ENCODE assay signal across 25 cellular contexts in genomic region chr10:123139165-123139520, GRCh38. TPM values are rescaled to one million over a fixed set of nuclear protein-coding genes. Genes with fewer than 3 reads are reported as not detected.
DNase-seq lines count a peak whose midpoint lies in the region; ATAC-seq, FAIRE-seq and TF ChIP-seq lines count a peak whose summit lies in the region.
"Had no signal": no experiment of that assay in that cellular context is flagged by ENCODE, and none has a peak within 500 bp of the region (broad histone marks: within the 10 kb centered on the region; RNA-seq: fewer than 3 reads in every experiment).

No MANE protein-coding gene starts in this region.

- DNase-seq in CD4-positive, alpha-beta T cell = no peak
- DNase-seq in GM12865 (ENCODE audit: low read depth) (no peak), GM12878 (ENCODE audit: low read depth, low spot score) (no peak), CD14-positive monocyte (ENCODE audit: low spot score) (no peak)
- DNase-seq in activated effector memory CD4-positive, alpha-beta T cell treated with anti-CD3 and anti-CD28 coated beads, Interleukin-2, amount 50 U/mL, for 16 hours = no peak
- DNase-seq: activated naive CD4-positive, alpha-beta T cell; DND-41; foreskin fibroblast; NCI-H1694; NCI-H2227 treated with DMSO at 0.1 percent for 48 hours; NK-92 treated with Interleukin-12 subunit alpha and Interleukin-12 subunit beta, amount 100 ng/mL, for 24 hours; stimulated activated CD4-positive, alpha-beta T cell treated with anti-CD3 and anti-CD28 coated beads, Interleukin-4, amount 100 ng/mL, for 1 hour had no signal

- peaks cover 90% of the 10 kb centered on the region for H3K27me3 Mint-ChIP-seq in CD4-positive, alpha-beta T cell
- H3K27me3 Mint-ChIP-seq in nephron (ENCODE audit: low read depth) (peaks cover 97% of the 10 kb centered on the region), CD14-positive monocyte (ENCODE audit: low read depth in 3 of 3) (peaks cover 89 to 98% (median 92%) of the 10 kb centered on the region in 3 donors)

- H3K9ac ChIP-seq in GM12878 (ENCODE audit: control insufficient read depth, insufficient read depth, low read length) = peak overlapping the region; percentile 41
- H3K9ac ChIP-seq: BLaER1 treated with 17β-estradiol and CSF1 and Interleukin-3, amounts not matched to agents 10 nM and 100 nM; parathyroid adenoma had no signal

- H3K4me2 ChIP-seq in GM12878 (ENCODE audit: control insufficient read depth, insufficient read depth) = peak overlapping the region; percentile 95

- H3K27me3 ChIP-seq in CD4-positive, alpha-beta T cell (ENCODE audit: control insufficient read depth, insufficient read depth, low read length) = peaks cover 97% of the 10 kb centered on the region
- peaks cover 19 to 23% of the 10 kb centered on the region in 2 experiments; a peak in 3 of 4 replicates for H3K27me3 ChIP-seq in GM12878 (replicated peaks in 1 of 2; ENCODE audit: control insufficient read depth in 2 of 2, insufficient read depth in 2 of 2, low read length in 1 of 2)

- H3K4me3 Mint-ChIP-seq in CD4-positive, alpha-beta T cell = peak overlapping the region; percentile 30
- H3K4me3 Mint-ChIP-seq in nephron (peak overlapping the region in 2 of 3 experiments; percentile 24 to 49), CD14-positive monocyte (peak overlapping the region in 1 of 2 donors; percentile 74)

- no peaks in the 10 kb centered on the region for H4K20me1 ChIP-seq in GM12878 (ENCODE audit: control insufficient read depth, insufficient read depth)

- no peak for TF ChIP-seq CTCF in CD4-positive, alpha-beta T cell (IDR thresholded peaks at IDR 0.05)
- TF ChIP-seq CTCF in GM12865 (IDR thresholded peaks at IDR 0.05; ENCODE audit: insufficient read depth, low read depth, low read length, missing control alignments) (no peak), GM12878 (IDR thresholded peaks at IDR 0.05 in 2 of 3, conservative IDR thresholded peaks at IDR 0.05 in 1 of 3; ENCODE audit: control insufficient read depth in 2 of 3, extremely low read depth in 1 of 3, insufficient read depth in 1 of 3, low read depth in 3 of 3, low read length in 3 of 3) (no peak), nephron (IDR thresholded peaks at IDR 0.05; ENCODE audit: unreplicated experiment in 3 of 3) (no peak), CD14-positive monocyte (IDR thresholded peaks at IDR 0.05) (no peak)

- no peak for FAIRE-seq in GM12878 (lab: Jason Lieb, UNC)
- FAIRE-seq: endothelial cell of umbilical vein had no signal

- SMC1A ChIA-PET in GM12878 (lab: Charles Lee; ENCODE audit: uncharacterized antibody, unreplicated experiment) = interaction anchor here (0.7 to 1.9 kb wide), 3 partner anchors 240 to 419 kb away, joined by 3 to 10 read pairs (median 6); no protein-coding TSS in a partner anchor

- CTCF ChIA-PET in CD4-positive, alpha-beta T cell (lab: Charles Lee) = no interaction called here
- CTCF ChIA-PET in GM12878 (lab: Yijun Ruan, JAX) = interaction anchor here (0.6 to 3.4 kb wide), 7 partner anchors 15 to 423 kb away, joined by 3 to 16 read pairs (median 4); partner anchors contain the start of gene BUB3

- WGBS in GM12878 (ENCODE audit: insufficient coverage, insufficient replicate concordance, low lambda C conversion rate, missing lambda C conversion rate) = 27% methylated on average over 7 of the region's 7 CpGs

- peaks cover 65% of the 10 kb centered on the region for H3K4me1 Mint-ChIP-seq in CD4-positive, alpha-beta T cell (ENCODE audit: low read depth)
- H3K4me1 Mint-ChIP-seq in nephron = peaks cover 28% of the 10 kb centered on the region
- peaks cover 37% of the 10 kb centered on the region for H3K4me1 Mint-ChIP-seq in CD14-positive monocyte

- no peaks in the 10 kb centered on the region for H3K9me3 Mint-ChIP-seq in CD4-positive, alpha-beta T cell
- H3K9me3 Mint-ChIP-seq in nephron (no peaks in the 10 kb centered on the region), CD14-positive monocyte (peaks cover 0 to 39% (median 16%) of the 10 kb centered on the region in 7 donors)

- no peak overlapping the region for H2AFZ ChIP-seq in GM12878 (ENCODE audit: control insufficient read depth, low read depth, low read length)
- H2AFZ ChIP-seq: parathyroid adenoma had no signal

- peak overlapping the region; percentile 73 for H3K4me3 ChIP-seq in GM12865 (ENCODE audit: low read depth, low read length)
- peak overlapping the region; percentile 61 for H3K4me3 ChIP-seq in GM12878
- H3K4me3 ChIP-seq: colonic mucosa had no signal

- peaks cover 31% of the 10 kb centered on the region for H3K79me2 ChIP-seq in GM12878 (ENCODE audit: control insufficient read depth, insufficient read depth, low read length)
- H3K79me2 ChIP-seq: parathyroid adenoma had no signal

- intact Hi-C loops in CD4-positive, alpha-beta T cell (cut with DNase I, micrococcal nuclease) = no loop called here
- intact Hi-C loops in GM12878 (cut with micrococcal nuclease; ENCODE audit: unreplicated experiment) (no loop called here), CD14-positive monocyte (cut with micrococcal nuclease) (loop anchor here in 1 of 2 donors (10.0 kb wide), 1 partner anchor 826 kb away; no protein-coding TSS in a partner anchor)

- POLR2A ChIA-PET in CD4-positive, alpha-beta T cell (lab: Charles Lee) = interaction anchor here (2.0 to 4.0 kb wide), 2 partner anchors 11 to 15 kb away, joined by 9 to 23 read pairs; partner anchors contain the start of gene BUB3
- POLR2A ChIA-PET in GM12878 (lab: Charles Lee) = interaction anchor here (1.0 kb wide), 1 partner anchor 15 kb away, joined by 4 read pairs; the partner anchor contains the start of gene BUB3

- no peak for TF ChIP-seq RAD21 in GM12878 (IDR thresholded peaks at IDR 0.05; ENCODE audit: insufficient read depth, low read depth, low read length)

- in situ Hi-C loops in GM12878 (cut with MboI) = no loop called here

- H3K4me1 ChIP-seq in GM12878 (ENCODE audit: control insufficient read depth, insufficient read depth, low read length) = peaks cover 4% of the 10 kb centered on the region; the same call in 1 of the 2 replicates
- H3K4me1 ChIP-seq: parathyroid adenoma had no signal

- TF ChIP-seq POLR2A in GM12878 (IDR thresholded peaks at IDR 0.05; ENCODE audit: low read depth, low read length) = no peak

- H3K9me3 ChIP-seq in CD4-positive, alpha-beta T cell (ENCODE audit: control insufficient read depth, low read length) = no peaks in the 10 kb centered on the region
- H3K9me3 ChIP-seq in GM12878 (replicated peaks; ENCODE audit: control insufficient read depth, insufficient read depth, low read length) = no peaks in the 10 kb centered on the region; the same call in 1 of the 3 replicates
- H3K9me3 ChIP-seq: colonic mucosa had no signal

- H3K36me3 ChIP-seq in GM12878 (ENCODE audit: control insufficient read depth in 2 of 2, insufficient read depth in 2 of 2, low read length in 1 of 2) = no peaks in the 10 kb centered on the region
- H3K36me3 ChIP-seq: BLaER1 treated with 17β-estradiol and CSF1 and Interleukin-3, amounts not matched to agents 10 nM and 100 nM; colonic mucosa; WERI-Rb-1 had no signal

- no peak for TF ChIP-seq EP300 in GM12878 (IDR thresholded peaks at IDR 0.05; ENCODE audit: borderline replicate concordance in 1 of 2, control insufficient read depth in 1 of 2, low read depth in 2 of 2, low read length in 2 of 2)

- no peaks in the 10 kb centered on the region for H3K36me3 Mint-ChIP-seq in CD4-positive, alpha-beta T cell (ENCODE audit: low read depth)
- H3K36me3 Mint-ChIP-seq in nephron (ENCODE audit: low read depth) (no peaks in the 10 kb centered on the region), CD14-positive monocyte (peaks cover 0 to 14% of the 10 kb centered on the region in 2 donors)

- RAD21 ChIA-PET in GM12878 (lab: Charles Lee; ENCODE audit: unreplicated experiment) = interaction anchor here (0.6 to 1.5 kb wide), 3 partner anchors 214 to 419 kb away, joined by 4 to 7 read pairs (median 5); no protein-coding TSS in a partner anchor

- no TSS peak for BruUV-seq in GM12878 (replicated peaks; lab: Mats Ljungman, UMichigan)

- H3K27ac Mint-ChIP-seq in CD4-positive, alpha-beta T cell = no peak overlapping the region
- H3K27ac Mint-ChIP-seq in nephron = no peak overlapping the region
- H3K27ac Mint-ChIP-seq in CD14-positive monocyte = no peak overlapping the region

- no peak overlapping the region for H3K27ac ChIP-seq in CD4-positive, alpha-beta T cell (ENCODE audit: low read depth, low read length)
- H3K27ac ChIP-seq in GM12878 (ENCODE audit: control insufficient read depth, insufficient read depth) = no peak overlapping the region; the same call in 1 of the 2 replicates
- H3K27ac ChIP-seq: BLaER1 treated with 17β-estradiol and CSF1 and Interleukin-3, amounts not matched to agents 10 nM and 100 nM; colonic mucosa; parathyroid adenoma; WERI-Rb-1 had no signal

- no peak for ATAC-seq in CD4-positive, alpha-beta T cell (ENCODE audit: poor library complexity)
- ATAC-seq in GM12878 (no peak), GM19324 (IDR thresholded peaks at IDR 0.05; ENCODE audit: low FRiP score, unreplicated experiment) (no peak)

RNA-seq across cellular contexts. Expression of gene HMX3, which starts 3.4 kb away (rescaled TPM):
- total RNA-seq in CD4-positive, alpha-beta T cell = under 1 TPM in 1 of 2 experiments, not detected in 1; 0.34 TPM
- total RNA-seq in GM12878 (2013; cell fraction: nucleolus; rRNA removed) = 8.9 and 12.1 TPM in 2 replicates
- total RNA-seq in GM12878 (2014; rRNA removed) = 29.6 and 32.8 TPM in 2 replicates
- 3.5 and 4.8 TPM in 2 replicates for total RNA-seq in GM12878 (2014; rRNA removed; fragmentation: Illumina TruSeq; extraction: Trizol)
- 54.6 and 60.5 TPM in 2 replicates for total RNA-seq in GM12878 (2021)
- 2.1 TPM for polyA plus RNA-seq in GM12878 (2011; ENCODE audit: low read depth)
- 0.19 and 0.65 TPM in 2 replicates for polyA plus RNA-seq in GM12878 (2011; rRNA removed)
- 1.3 and 2.9 TPM in 2 replicates for polyA plus RNA-seq in GM12878 (2011; cell fraction: cytosol; rRNA removed)
- 1.4 and 3.6 TPM in 2 replicates for polyA plus RNA-seq in GM12878 (2011; cell fraction: nucleus; rRNA removed)
- polyA plus RNA-seq in GM12878 (2012) = 8.8 and 9.0 TPM in 2 replicates
- 0.27 and 0.63 TPM in 2 replicates for polyA plus RNA-seq in GM12878 (2014; fragmentation: Illumina TruSeq; extraction: Trizol)
- not detected for polyA plus RNA-seq in GM12878 (2014; fragmentation: Nextera tagmentation; extraction: Ambion mirVana)
- polyA plus RNA-seq in GM12878 (2014; rRNA removed) = 34.3 and 38.6 TPM in 2 replicates
- 10 to 100 TPM; 14.0 to 16.6 TPM for polyA plus RNA-seq in GM12878 (2016; fragmentation: Nextera tagmentation; extraction: Ambion mirVana)
- polyA minus RNA-seq in GM12878 (2011; rRNA and poly(A)+ RNA removed) = 0.29 and 1.0 TPM in 2 replicates
- polyA minus RNA-seq in GM12878 (2011; cell fraction: cytosol; rRNA and poly(A)+ RNA removed) = 3.2 and 4.4 TPM in 2 replicates
- polyA minus RNA-seq in GM12878 (2011; cell fraction: nucleus; rRNA and poly(A)+ RNA removed) = 1.3 and 1.7 TPM in 2 replicates
- not detected for polyA plus RNA-seq in CD14-positive monocyte
- total RNA-seq: endothelial cell of umbilical vein, HT1080, M059J, mononuclear cell, skeletal muscle tissue, temporal lobe had no signal
- polyA plus RNA-seq: endothelial cell of umbilical vein had no signal

RNA-seq across cellular contexts. Expression of gene HMX2, which starts 8.8 kb away (rescaled TPM):
- total RNA-seq in CD4-positive, alpha-beta T cell = not detected
- total RNA-seq in GM12878 (2013; cell fraction: nucleolus; rRNA removed) = 0.86 and 1.1 TPM in 2 replicates
- total RNA-seq in GM12878 (2014; rRNA removed) = 12.0 and 16.8 TPM in 2 replicates
- total RNA-seq in GM12878 (2014; rRNA removed; fragmentation: Illumina TruSeq; extraction: Trizol) = 3.1 and 4.5 TPM in 2 replicates
- total RNA-seq in GM12878 (2021) = 19.8 and 22.0 TPM in 2 replicates
- 0.47 TPM for polyA plus RNA-seq in GM12878 (2011; ENCODE audit: low read depth)
- polyA plus RNA-seq in GM12878 (2011; rRNA removed) = not detected in 2 replicates
- 0.08 and 0.10 TPM in 2 replicates for polyA plus RNA-seq in GM12878 (2011; cell fraction: cytosol; rRNA removed)
- 0.10 and 0.15 TPM in 2 replicates for polyA plus RNA-seq in GM12878 (2011; cell fraction: nucleus; rRNA removed)
- 3.6 and 5.8 TPM in 2 replicates for polyA plus RNA-seq in GM12878 (2012)
- 2.8 and 2.9 TPM in 2 replicates for polyA plus RNA-seq in GM12878 (2014; fragmentation: Illumina TruSeq; extraction: Trizol)
- 1 to 10 TPM; 1.4 to 3.0 TPM for polyA plus RNA-seq in GM12878 (2014; fragmentation: Nextera tagmentation; extraction: Ambion mirVana)
- 23.6 and 26.4 TPM in 2 replicates for polyA plus RNA-seq in GM12878 (2014; rRNA removed)
- polyA plus RNA-seq in GM12878 (2016; fragmentation: Nextera tagmentation; extraction: Ambion mirVana) = 10 to 100 TPM; 30.6 to 31.3 TPM
- polyA minus RNA-seq in GM12878 (2011; rRNA and poly(A)+ RNA removed) = 0.15 TPM in 1 of 2 replicates, not detected in the other
- polyA minus RNA-seq in GM12878 (2011; cell fraction: cytosol; rRNA and poly(A)+ RNA removed) = not detected in 2 replicates
- polyA minus RNA-seq in GM12878 (2011; cell fraction: nucleus; rRNA and poly(A)+ RNA removed) = not detected in 2 replicates
- not detected for polyA plus RNA-seq in CD14-positive monocyte
- total RNA-seq: endothelial cell of umbilical vein, left lobe of liver, mononuclear cell, skeletal muscle tissue, temporal lobe had no signal
- polyA plus RNA-seq: endothelial cell of umbilical vein had no signal

RNA-seq across cellular contexts. Expression of gene BUB3, which starts 15.1 kb away (rescaled TPM):
- 100 to 1,000 TPM; 167 to 178 TPM for total RNA-seq in CD4-positive, alpha-beta T cell
- 259 and 269 TPM in 2 replicates for total RNA-seq in GM12878 (2013; cell fraction: nucleolus; rRNA removed)
- 471 and 555 TPM in 2 replicates for total RNA-seq in GM12878 (2014; rRNA removed)
- total RNA-seq in GM12878 (2014; rRNA removed; fragmentation: Illumina TruSeq; extraction: Trizol) = 248 and 262 TPM in 2 replicates
- total RNA-seq in GM12878 (2021) = 252 and 260 TPM in 2 replicates
- 91.1 TPM for polyA plus RNA-seq in GM12878 (2011; ENCODE audit: low read depth)
- polyA plus RNA-seq in GM12878 (2011; rRNA removed) = 312 and 334 TPM in 2 replicates
- polyA plus RNA-seq in GM12878 (2011; cell fraction: cytosol; rRNA removed) = 276 and 371 TPM in 2 replicates
- 512 and 524 TPM in 2 replicates for polyA plus RNA-seq in GM12878 (2011; cell fraction: nucleus; rRNA removed)
- 164 and 233 TPM in 2 replicates for polyA plus RNA-seq in GM12878 (2012)
- 228 and 312 TPM in 2 replicates for polyA plus RNA-seq in GM12878 (2014; fragmentation: Illumina TruSeq; extraction: Trizol)
- 1,000 to 10,000 TPM in 1 of 2 experiments, 100 to 1,000 TPM in 1; 648 to 1,126 TPM for polyA plus RNA-seq in GM12878 (2014; fragmentation: Nextera tagmentation; extraction: Ambion mirVana)
- polyA plus RNA-seq in GM12878 (2014; rRNA removed) = 395 and 513 TPM in 2 replicates
- polyA plus RNA-seq in GM12878 (2016; fragmentation: Nextera tagmentation; extraction: Ambion mirVana) = 100 to 1,000 TPM; 487 to 530 TPM
- 402 and 493 TPM in 2 replicates for polyA minus RNA-seq in GM12878 (2011; rRNA and poly(A)+ RNA removed)
- 129 and 154 TPM in 2 replicates for polyA minus RNA-seq in GM12878 (2011; cell fraction: cytosol; rRNA and poly(A)+ RNA removed)
- 259 and 337 TPM in 2 replicates for polyA minus RNA-seq in GM12878 (2011; cell fraction: nucleus; rRNA and poly(A)+ RNA removed)
- polyA plus RNA-seq in CD14-positive monocyte = 10 to 100 TPM; 80.4 to 96.4 TPM
